ENCODE assay signal across 18 cellular contexts in genomic region chr3:128100126-128100525, GRCh38. TPM values are rescaled to one million over a fixed set of nuclear protein-coding genes. Genes with fewer than 3 reads are reported as not detected.
A peak's percentile ranks its signal among the peaks of the same experiment; 100 is the strongest.
DNase-seq lines count a peak whose midpoint lies in the region; ATAC-seq and TF ChIP-seq lines count a peak whose summit lies in the region.
"Had no signal": no experiment of that assay in that cellular context is flagged by ENCODE, and none has a peak within 500 bp of the region (broad histone marks: within the 10 kb centered on the region; RNA-seq: fewer than 3 reads in every experiment).

No MANE protein-coding gene starts in this region.

- no peaks in the 10 kb centered on the region for H3K9me3 Mint-ChIP-seq in WTC11

- peaks cover 68% of the 10 kb centered on the region for H3K36me3 ChIP-seq in left ventricle myocardium inferior

- H3K27me3 ChIP-seq in left ventricle myocardium inferior (ENCODE audit: low read depth) = no peaks in the 10 kb centered on the region
- H3K27me3 ChIP-seq: SJCRH30 had no signal

- TF ChIP-seq CTCF in left ventricle myocardium inferior (IDR thresholded peaks at IDR 0.05; ENCODE audit: borderline replicate concordance) (no peak), WTC11 (IDR thresholded peaks at IDR 0.05) (no peak)

- intact Hi-C loops in left ventricle myocardium inferior (cut with micrococcal nuclease) = no loop called here
- intact Hi-C loops in Right ventricle myocardium superior (cut with DNase I) = no loop called here

- peaks cover 24% of the 10 kb centered on the region for H3K4me1 ChIP-seq in left ventricle myocardium inferior

- H3K27ac Mint-ChIP-seq in WTC11 = peak overlapping the region; percentile 93

- H3K36me3 Mint-ChIP-seq in WTC11 = peaks cover 88% of the 10 kb centered on the region

- no peaks in the 10 kb centered on the region for H3K27me3 Mint-ChIP-seq in WTC11 (ENCODE audit: low read depth)

- ATAC-seq in Right ventricle myocardium superior (ENCODE audit: poor library complexity) = no peak
- ATAC-seq in WTC11 = no peak; the same call in none of the 2 replicates
- ATAC-seq: GM12878 had no signal

- no peaks in the 10 kb centered on the region for H3K9me3 ChIP-seq in left ventricle myocardium inferior (replicated peaks)
- H3K9me3 ChIP-seq: SJCRH30 had no signal

- H3K27ac ChIP-seq in left ventricle myocardium inferior (replicated peaks) (peak overlapping the region; percentile 70), temporal lobe (ENCODE audit: low read depth, low read length) (peak overlapping the region; percentile 1)
- H3K27ac ChIP-seq: KMS-11, SJCRH30 had no signal

- POLR2A ChIA-PET in WTC11 (lab: Charles Lee) = no interaction called here

- no peak for DNase-seq in left ventricle myocardium inferior
- DNase-seq in Right ventricle myocardium superior = no peak
- DNase-seq in WTC11 (ENCODE audit: low spot score) = no peak
- DNase-seq in globus pallidus (ENCODE audit: low spot score) = peak; percentile 65
- DNase-seq in activated CD4-positive, CD25-positive, alpha-beta regulatory T cell (lab: John Stamatoyannopoulos, UW) = no peak
- DNase-seq in NOMO-1 treated with DMSO at 0.1 percent for 48 hours (lab: John Stamatoyannopoulos, UW; ENCODE audit: unreplicated experiment) = no peak
- DNase-seq: DND-41, GDM1, NCI-H1048, NCI-H1436 treated with DMSO at 0.1 percent for 48 hours, NCI-H2029 treated with DMSO at 0.1 percent for 48 hours, NCI-H226, NCI-H524 treated with DMSO at 0.1 percent for 48 hours, RPMI8226, SJCRH30 had no signal

- H3K4me3 Mint-ChIP-seq in WTC11 = no peak overlapping the region

- CTCF ChIA-PET in WTC11 (lab: Charles Lee) = interaction anchor here (1.1 to 1.8 kb wide), 3 partner anchors 24 to 397 kb away, joined by 3 to 7 read pairs (median 5); no protein-coding TSS in a partner anchor

- no peak overlapping the region for H3K4me3 ChIP-seq in left ventricle myocardium inferior
- H3K4me3 ChIP-seq: GM12878, SJCRH30 had no signal

- H3K4me1 Mint-ChIP-seq in WTC11 = peaks cover 73% of the 10 kb centered on the region

TF ChIP-seq in WTC11, 78 proteins besides CTCF, POLR2A, EP300 and RAD21 (continues in another document):
- TF ChIP-seq RELA (CRISPR knock-in tag; IDR thresholded peaks at IDR 0.05; ENCODE audit: borderline replicate concordance) (no peak), SP1 (CRISPR knock-in tag; conservative IDR thresholded peaks at IDR 0.05) (no peak), ELF4 (CRISPR knock-in tag; IDR thresholded peaks at IDR 0.05; ENCODE audit: low read depth) (no peak), USF2 (CRISPR knock-in tag; IDR thresholded peaks at IDR 0.05) (no peak), NR1H2 (CRISPR knock-in tag; IDR thresholded peaks at IDR 0.05) (no peak), AR (CRISPR knock-in tag; IDR thresholded peaks at IDR 0.05) (no peak), JUN (CRISPR knock-in tag; IDR thresholded peaks at IDR 0.05) (no peak), ZNF416 (CRISPR knock-in tag; IDR thresholded peaks at IDR 0.05) (no peak)
- TF ChIP-seq, protein P1, sequence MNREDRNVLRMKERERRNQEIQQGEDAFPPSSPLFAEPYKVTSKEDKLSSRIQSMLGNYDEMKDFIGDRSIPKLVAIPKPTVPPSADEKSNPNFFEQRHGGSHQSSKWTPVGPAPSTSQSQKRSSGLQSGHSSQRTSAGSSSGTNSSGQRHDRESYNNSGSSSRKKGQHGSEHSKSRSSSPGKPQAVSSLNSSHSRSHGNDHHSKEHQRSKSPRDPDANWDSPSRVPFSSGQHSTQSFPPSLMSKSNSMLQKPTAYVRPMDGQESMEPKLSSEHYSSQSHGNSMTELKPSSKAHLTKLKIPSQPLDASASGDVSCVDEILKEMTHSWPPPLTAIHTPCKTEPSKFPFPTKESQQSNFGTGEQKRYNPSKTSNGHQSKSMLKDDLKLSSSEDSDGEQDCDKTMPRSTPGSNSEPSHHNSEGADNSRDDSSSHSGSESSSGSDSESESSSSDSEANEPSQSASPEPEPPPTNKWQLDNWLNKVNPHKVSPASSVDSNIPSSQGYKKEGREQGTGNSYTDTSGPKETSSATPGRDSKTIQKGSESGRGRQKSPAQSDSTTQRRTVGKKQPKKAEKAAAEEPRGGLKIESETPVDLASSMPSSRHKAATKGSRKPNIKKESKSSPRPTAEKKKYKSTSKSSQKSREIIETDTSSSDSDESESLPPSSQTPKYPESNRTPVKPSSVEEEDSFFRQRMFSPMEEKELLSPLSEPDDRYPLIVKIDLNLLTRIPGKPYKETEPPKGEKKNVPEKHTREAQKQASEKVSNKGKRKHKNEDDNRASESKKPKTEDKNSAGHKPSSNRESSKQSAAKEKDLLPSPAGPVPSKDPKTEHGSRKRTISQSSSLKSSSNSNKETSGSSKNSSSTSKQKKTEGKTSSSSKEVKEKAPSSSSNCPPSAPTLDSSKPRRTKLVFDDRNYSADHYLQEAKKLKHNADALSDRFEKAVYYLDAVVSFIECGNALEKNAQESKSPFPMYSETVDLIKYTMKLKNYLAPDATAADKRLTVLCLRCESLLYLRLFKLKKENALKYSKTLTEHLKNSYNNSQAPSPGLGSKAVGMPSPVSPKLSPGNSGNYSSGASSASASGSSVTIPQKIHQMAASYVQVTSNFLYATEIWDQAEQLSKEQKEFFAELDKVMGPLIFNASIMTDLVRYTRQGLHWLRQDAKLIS (CRISPR knock-in tag; IDR thresholded peaks at IDR 0.05; ENCODE audit: borderline replicate concordance) = no peak
- TF ChIP-seq, protein P2, sequence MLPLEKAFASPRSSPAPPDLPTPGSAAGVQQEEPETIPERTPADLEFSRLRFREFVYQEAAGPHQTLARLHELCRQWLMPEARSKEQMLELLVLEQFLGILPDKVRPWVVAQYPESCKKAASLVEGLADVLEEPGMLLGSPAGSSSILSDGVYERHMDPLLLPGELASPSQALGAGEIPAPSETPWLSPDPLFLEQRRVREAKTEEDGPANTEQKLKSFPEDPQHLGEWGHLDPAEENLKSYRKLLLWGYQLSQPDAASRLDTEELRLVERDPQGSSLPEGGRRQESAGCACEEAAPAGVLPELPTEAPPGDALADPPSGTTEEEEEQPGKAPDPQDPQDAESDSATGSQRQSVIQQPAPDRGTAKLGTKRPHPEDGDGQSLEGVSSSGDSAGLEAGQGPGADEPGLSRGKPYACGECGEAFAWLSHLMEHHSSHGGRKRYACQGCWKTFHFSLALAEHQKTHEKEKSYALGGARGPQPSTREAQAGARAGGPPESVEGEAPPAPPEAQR (CRISPR knock-in tag; IDR thresholded peaks at IDR 0.05) = no peak

RNA-seq across cellular contexts. Expression of gene RUVBL1, which starts 23.5 kb away (rescaled TPM):
- total RNA-seq in left ventricle myocardium inferior (25.3 TPM), Right ventricle myocardium superior (21.0 TPM), WTC11 (2021) (116 to 121 TPM (median 118 TPM) in 3 replicates), temporal lobe (35.9 TPM)

RNA-seq across cellular contexts. Expression of gene SEC61A1, which starts 47.9 kb away (rescaled TPM):
- total RNA-seq in left ventricle myocardium inferior = 65.8 TPM
- total RNA-seq in Right ventricle myocardium superior = 54.7 TPM
- 119 to 152 TPM (median 120 TPM) in 3 replicates for total RNA-seq in WTC11 (2021)
- total RNA-seq in temporal lobe = 75.7 TPM

RNA-seq across cellular contexts. Expression of gene EEFSEC, which starts 53.2 kb away (rescaled TPM):
- 23.7 TPM for total RNA-seq in left ventricle myocardium inferior
- 16.9 TPM for total RNA-seq in Right ventricle myocardium superior
- total RNA-seq in WTC11 (2021) = 13.7 to 16.9 TPM (median 16.1 TPM) in 3 replicates
- 6.1 TPM for total RNA-seq in temporal lobe
